In genomic region chr7:4681922-4682620, GRCh38 we compare ENCODE assay signal across 8 cellular contexts. TPM values are rescaled to one million over a fixed set of nuclear protein-coding genes. Genes with fewer than 3 reads are reported as not detected.
A peak's percentile ranks its signal among the peaks of the same experiment; 100 is the strongest.
DNase-seq lines count a peak whose midpoint lies in the region; ATAC-seq and TF ChIP-seq lines count a peak whose summit lies in the region.

Gene FOXK1, plus strand, starts transcription at chr7:4682295. Its CDS starts 14 bp downstream, at chr7:4682309.

- TF ChIP-seq CTCF in omental fat pad (IDR thresholded peaks at IDR 0.05), result no peak

- peak; percentile 72 for ATAC-seq in GM21529 (IDR thresholded peaks at IDR 0.05; ENCODE audit: unreplicated experiment)
- ATAC-seq in omental fat pad (ENCODE audit: low FRiP score), result peak; percentile 82

- CTCF ChIA-PET in activated naive CD4-positive, alpha-beta T cell treated with anti-CD3 and anti-CD28 coated beads, Interleukin-2, amount 10 ng/mL, durations not matched to agents 7 days and 5 days (lab: Charles Lee), result interaction anchor here (1.7 kb wide), 1 partner anchor 40 kb away, joined by 5 read pairs; no protein-coding TSS in a partner anchor

- DNase-seq in DMS53 treated with DMSO at 0.1 percent for 48 hours (lab: John Stamatoyannopoulos, UW; ENCODE audit: unreplicated experiment), result peak; percentile 5
- DNase-seq in KBM-7, result peak; percentile 50
- DNase-seq in SK-N-DZ (ENCODE audit: low spot score), result peak; percentile 60
- peak; percentile 82 for DNase-seq in activated naive CD4-positive, alpha-beta T cell treated with anti-CD3 and anti-CD28 coated beads, Interleukin-2, amount 10 ng/mL, durations not matched to agents 7 days and 5 days
- DNase-seq in globus pallidus (ENCODE audit: low spot score), result peak; percentile 66
- no peak for DNase-seq in omental fat pad (ENCODE audit: low spot score)

- H3K4me3 Mint-ChIP-seq in activated naive CD4-positive, alpha-beta T cell treated with anti-CD3 and anti-CD28 coated beads, Interleukin-2, amount 10 ng/mL, durations not matched to agents 7 days and 5 days, result peak within 1 kb of the TSS; percentile 94

- peaks cover 19% of the 10 kb centered on the region for H3K36me3 Mint-ChIP-seq in activated naive CD4-positive, alpha-beta T cell treated with anti-CD3 and anti-CD28 coated beads, Interleukin-2, amount 10 ng/mL, durations not matched to agents 7 days and 5 days

- peak within 1 kb of the TSS; percentile 72 for H3K27ac ChIP-seq in temporal lobe (ENCODE audit: low read depth, low read length)

- peaks cover 31% of the 10 kb centered on the region for H3K4me1 Mint-ChIP-seq in activated naive CD4-positive, alpha-beta T cell treated with anti-CD3 and anti-CD28 coated beads, Interleukin-2, amount 10 ng/mL, durations not matched to agents 7 days and 5 days

- no peaks in the 10 kb centered on the region for H3K27me3 Mint-ChIP-seq in activated naive CD4-positive, alpha-beta T cell treated with anti-CD3 and anti-CD28 coated beads, Interleukin-2, amount 10 ng/mL, durations not matched to agents 7 days and 5 days

- in situ Hi-C loops in KBM-7 (cut with MboI; ENCODE audit: low pct_unique_long_range_greater_than_20kb, low sequenced_read_pairs), result no loop called here

- H3K9me3 Mint-ChIP-seq in activated naive CD4-positive, alpha-beta T cell treated with anti-CD3 and anti-CD28 coated beads, Interleukin-2, amount 10 ng/mL, durations not matched to agents 7 days and 5 days, result no peaks in the 10 kb centered on the region

- H3K27ac Mint-ChIP-seq in activated naive CD4-positive, alpha-beta T cell treated with anti-CD3 and anti-CD28 coated beads, Interleukin-2, amount 10 ng/mL, durations not matched to agents 7 days and 5 days, result peak within 1 kb of the TSS; percentile 98

RNA-seq across cellular contexts. Expression of gene FOXK1, which starts in this region (rescaled TPM):
- 10.5 and 11.9 TPM in 2 replicates for polyA plus RNA-seq in SK-N-DZ (2014; cell fraction: cytosol; rRNA removed)
- polyA plus RNA-seq in SK-N-DZ (2014; cell fraction: nucleus; rRNA removed), result 11.5 and 14.7 TPM in 2 replicates
- 10 to 100 TPM; 10.8 to 35.0 (median 20.4) TPM for total RNA-seq in omental fat pad
- total RNA-seq in temporal lobe, result 23.4 TPM
